ENCODE assay signal across 1 cellular context in the genomic region with DNA sequence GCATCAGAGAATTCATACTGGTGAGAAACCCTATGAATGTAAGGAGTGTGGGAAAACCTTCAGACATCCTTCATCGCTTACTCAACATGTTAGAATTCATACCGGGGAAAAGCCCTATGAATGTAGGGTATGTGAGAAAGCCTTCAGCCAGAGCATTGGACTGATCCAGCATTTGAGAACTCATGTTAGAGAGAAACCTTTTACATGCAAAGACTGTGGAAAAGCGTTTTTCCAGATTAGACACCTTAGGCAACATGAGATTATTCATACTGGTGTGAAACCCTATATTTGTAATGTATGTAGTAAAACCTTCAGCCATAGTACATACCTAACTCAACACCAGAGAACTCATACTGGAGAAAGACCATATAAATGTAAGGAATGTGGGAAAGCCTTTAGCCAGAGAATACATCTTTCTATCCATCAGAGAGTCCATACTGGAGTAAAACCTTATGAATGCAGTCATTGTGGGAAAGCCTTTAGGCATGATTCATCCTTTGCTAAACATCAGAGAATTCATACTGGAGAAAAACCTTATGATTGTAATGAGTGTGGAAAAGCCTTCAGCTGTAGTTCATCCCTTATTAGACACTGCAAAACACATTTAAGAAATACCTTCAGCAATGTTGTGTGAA.
TF ChIP-seq lines count a peak whose summit lies in the region.

No MANE protein-coding gene starts in this region.

TF ChIP-seq in GM12878, 131 proteins besides CTCF, POLR2A, EP300 and RAD21:
- peak; percentile 100 for TF ChIP-seq CBX5 (IDR thresholded peaks at IDR 0.05; ENCODE audit: low read depth)
- no peak for TF ChIP-seq GATAD2B (conservative IDR thresholded peaks at IDR 0.05; ENCODE audit: low read depth)
- no peak for TF ChIP-seq BMI1 (IDR thresholded peaks at IDR 0.05; ENCODE audit: borderline replicate concordance)
- 0 out of 2 replicates have a peak, but pooled peaks have one; percentile 59 for TF ChIP-seq NFXL1 (IDR thresholded peaks at IDR 0.05; ENCODE audit: borderline replicate concordance)
- peak; percentile 96 for TF ChIP-seq KLF5 (IDR thresholded peaks at IDR 0.05; ENCODE audit: partially characterized antibody)
- peak; percentile 74; the same call in 1 of the 2 replicates for TF ChIP-seq ZNF217 (IDR thresholded peaks at IDR 0.05)
- TF ChIP-seq ZNF274 (IDR thresholded peaks at IDR 0.05; ENCODE audit: insufficient read depth, insufficient read length), result peak; percentile 99
- no peak for TF ChIP-seq ZNF687 (IDR thresholded peaks at IDR 0.05)
- TF ChIP-seq, protein P1, sequence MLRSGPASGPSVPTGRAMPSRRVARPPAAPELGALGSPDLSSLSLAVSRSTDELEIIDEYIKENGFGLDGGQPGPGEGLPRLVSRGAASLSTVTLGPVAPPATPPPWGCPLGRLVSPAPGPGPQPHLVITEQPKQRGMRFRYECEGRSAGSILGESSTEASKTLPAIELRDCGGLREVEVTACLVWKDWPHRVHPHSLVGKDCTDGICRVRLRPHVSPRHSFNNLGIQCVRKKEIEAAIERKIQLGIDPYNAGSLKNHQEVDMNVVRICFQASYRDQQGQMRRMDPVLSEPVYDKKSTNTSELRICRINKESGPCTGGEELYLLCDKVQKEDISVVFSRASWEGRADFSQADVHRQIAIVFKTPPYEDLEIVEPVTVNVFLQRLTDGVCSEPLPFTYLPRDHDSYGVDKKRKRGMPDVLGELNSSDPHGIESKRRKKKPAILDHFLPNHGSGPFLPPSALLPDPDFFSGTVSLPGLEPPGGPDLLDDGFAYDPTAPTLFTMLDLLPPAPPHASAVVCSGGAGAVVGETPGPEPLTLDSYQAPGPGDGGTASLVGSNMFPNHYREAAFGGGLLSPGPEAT (IDR thresholded peaks at IDR 0.05; ENCODE audit: low read depth), result peak; percentile 34; the same call in 1 of the 2 replicates
